1 cellular context compared by ENCODE assay signal in genomic region chr12:130838951-130839769, GRCh38.
A peak's percentile ranks its signal among the peaks of the same experiment; 100 is the strongest.
TF ChIP-seq lines count a peak whose summit lies in the region.

STX2 (minus strand) TSS chr12:130839250; CDS start chr12:130839099, 151 bp downstream.

TF ChIP-seq in HEK293, 187 proteins besides CTCF, POLR2A, EP300 and RAD21 (continued from another document and continues in another):
- TF ChIP-seq, protein P1, sequence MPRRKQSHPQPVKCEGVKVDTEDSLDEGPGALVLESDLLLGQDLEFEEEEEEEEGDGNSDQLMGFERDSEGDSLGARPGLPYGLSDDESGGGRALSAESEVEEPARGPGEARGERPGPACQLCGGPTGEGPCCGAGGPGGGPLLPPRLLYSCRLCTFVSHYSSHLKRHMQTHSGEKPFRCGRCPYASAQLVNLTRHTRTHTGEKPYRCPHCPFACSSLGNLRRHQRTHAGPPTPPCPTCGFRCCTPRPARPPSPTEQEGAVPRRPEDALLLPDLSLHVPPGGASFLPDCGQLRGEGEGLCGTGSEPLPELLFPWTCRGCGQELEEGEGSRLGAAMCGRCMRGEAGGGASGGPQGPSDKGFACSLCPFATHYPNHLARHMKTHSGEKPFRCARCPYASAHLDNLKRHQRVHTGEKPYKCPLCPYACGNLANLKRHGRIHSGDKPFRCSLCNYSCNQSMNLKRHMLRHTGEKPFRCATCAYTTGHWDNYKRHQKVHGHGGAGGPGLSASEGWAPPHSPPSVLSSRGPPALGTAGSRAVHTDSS (tag by site-specific recombination; IDR thresholded peaks at IDR 0.05), result no peak
- TF ChIP-seq OVOL3 (tag by site-specific recombination; IDR thresholded peaks at IDR 0.05) (0 out of 2 replicates have a peak, but pooled peaks have one; percentile 26), ZNF596 (tag by site-specific recombination; IDR thresholded peaks at IDR 0.05) (no peak), KLF16 (tag by site-specific recombination; IDR thresholded peaks at IDR 0.05) (peak; percentile 46; the same call in 1 of the 2 replicates), ZBTB17 (tag by site-specific recombination; IDR thresholded peaks at IDR 0.05) (peak; percentile 68), ZNF335 (tag by site-specific recombination; conservative IDR thresholded peaks at IDR 0.05) (no peak), ZNF114 (tag by site-specific recombination; IDR thresholded peaks at IDR 0.05) (no peak), PRDM4 (tag by site-specific recombination; IDR thresholded peaks at IDR 0.05) (no peak; the same call in 1 of the 2 replicates), KLF10 (tag by site-specific recombination; IDR thresholded peaks at IDR 0.05) (peak; percentile 89), RBAK (tag by site-specific recombination; IDR thresholded peaks at IDR 0.05) (no peak), ZSCAN16 (tag by site-specific recombination; IDR thresholded peaks at IDR 0.05) (no peak), SP7 (tag by site-specific recombination; IDR thresholded peaks at IDR 0.05) (peak; percentile 57), ZNF768 (tag by site-specific recombination; IDR thresholded peaks at IDR 0.05) (no peak), ZNF211 (tag by site-specific recombination; IDR thresholded peaks at IDR 0.05; ENCODE audit: low read depth) (no peak), PATZ1 (tag by site-specific recombination; IDR thresholded peaks at IDR 0.05) (peak; percentile 47), ZNF514 (tag by site-specific recombination; IDR thresholded peaks at IDR 0.05) (no peak), ZNF16 (tag by site-specific recombination; IDR thresholded peaks at IDR 0.05; ENCODE audit: low read depth) (no peak), ZNF133 (tag by site-specific recombination; IDR thresholded peaks at IDR 0.05) (no peak), ZNF324 (tag by site-specific recombination; IDR thresholded peaks at IDR 0.05) (no peak), ZNF585B (tag by site-specific recombination; IDR thresholded peaks at IDR 0.05) (no peak), TCF7L2 (IDR thresholded peaks at IDR 0.05; ENCODE audit: borderline replicate concordance, low read depth, low read length) (no peak), FEZF1 (tag by site-specific recombination; IDR thresholded peaks at IDR 0.05) (no peak), SP3 (tag by site-specific recombination; IDR thresholded peaks at IDR 0.05) (peak; percentile 74), GLIS2 (tag by site-specific recombination; IDR thresholded peaks at IDR 0.05) (peak; percentile 53; the same call in 1 of the 2 replicates), ZNF24 (tag by site-specific recombination; IDR thresholded peaks at IDR 0.05) (no peak), ZXDB (tag by site-specific recombination; IDR thresholded peaks at IDR 0.05) (0 out of 2 replicates have a peak, but pooled peaks have one; percentile 46), ZNF341 (tag by site-specific recombination; IDR thresholded peaks at IDR 0.05; ENCODE audit: low read depth) (peak; percentile 99), ZNF266 (tag by site-specific recombination; IDR thresholded peaks at IDR 0.05; ENCODE audit: low read depth) (no peak), GFI1B (tag by site-specific recombination; IDR thresholded peaks at IDR 0.05) (no peak), ZNF391 (tag by site-specific recombination; IDR thresholded peaks at IDR 0.05; ENCODE audit: borderline replicate concordance, low read depth) (no peak), ZNF37A (tag by site-specific recombination; IDR thresholded peaks at IDR 0.05) (no peak), ATF2 (tag by site-specific recombination; IDR thresholded peaks at IDR 0.05; ENCODE audit: low read depth) (no peak), MYNN (tag by site-specific recombination; IDR thresholded peaks at IDR 0.05; ENCODE audit: borderline replicate concordance) (no peak), PRDM1 (tag by site-specific recombination; IDR thresholded peaks at IDR 0.05) (no peak), ZNF830 (tag by site-specific recombination; IDR thresholded peaks at IDR 0.05; ENCODE audit: low read depth) (no peak), ZEB2 (tag by site-specific recombination; IDR thresholded peaks at IDR 0.05) (peak; percentile 56; the same call in 1 of the 2 replicates), HOXC10 (CRISPR knock-in tag; IDR thresholded peaks at IDR 0.05) (no peak), ZNF600 (tag by site-specific recombination; IDR thresholded peaks at IDR 0.05) (peak; percentile 96), GLIS1 (tag by site-specific recombination; IDR thresholded peaks at IDR 0.05) (peak; percentile 70), ZBTB20 (tag by site-specific recombination; IDR thresholded peaks at IDR 0.05) (peak; percentile 13; the same call in 1 of the 2 replicates), ZNF10 (tag by site-specific recombination; IDR thresholded peaks at IDR 0.05) (no peak), ZNF791 (tag by site-specific recombination; IDR thresholded peaks at IDR 0.05) (no peak), ZNF404 (tag by site-specific recombination; IDR thresholded peaks at IDR 0.05) (no peak), ZSCAN4 (tag by site-specific recombination; IDR thresholded peaks at IDR 0.05) (no peak), YY2 (tag by site-specific recombination; IDR thresholded peaks at IDR 0.05) (no peak), ZNF426 (tag by site-specific recombination; IDR thresholded peaks at IDR 0.05) (no peak), ZNF654 (tag by site-specific recombination; IDR thresholded peaks at IDR 0.05; ENCODE audit: low read depth) (no peak), ZNF530 (tag by site-specific recombination; IDR thresholded peaks at IDR 0.05; ENCODE audit: low read depth) (no peak), ZBTB8A (tag by site-specific recombination; IDR thresholded peaks at IDR 0.05) (peak; percentile 20; the same call in 1 of the 2 replicates), ZNF2 (tag by site-specific recombination; IDR thresholded peaks at IDR 0.05) (peak; percentile 64), ZIC2 (tag by site-specific recombination; IDR thresholded peaks at IDR 0.05) (peak; percentile 63), ZNF175 (tag by site-specific recombination; IDR thresholded peaks at IDR 0.05) (no peak), ZNF548 (tag by site-specific recombination; IDR thresholded peaks at IDR 0.05) (no peak), BCL11B (tag by site-specific recombination; IDR thresholded peaks at IDR 0.05; ENCODE audit: low read depth) (no peak), ZNF311 (tag by site-specific recombination; IDR thresholded peaks at IDR 0.05; ENCODE audit: borderline replicate concordance) (no peak)
- TF ChIP-seq, protein P2, sequence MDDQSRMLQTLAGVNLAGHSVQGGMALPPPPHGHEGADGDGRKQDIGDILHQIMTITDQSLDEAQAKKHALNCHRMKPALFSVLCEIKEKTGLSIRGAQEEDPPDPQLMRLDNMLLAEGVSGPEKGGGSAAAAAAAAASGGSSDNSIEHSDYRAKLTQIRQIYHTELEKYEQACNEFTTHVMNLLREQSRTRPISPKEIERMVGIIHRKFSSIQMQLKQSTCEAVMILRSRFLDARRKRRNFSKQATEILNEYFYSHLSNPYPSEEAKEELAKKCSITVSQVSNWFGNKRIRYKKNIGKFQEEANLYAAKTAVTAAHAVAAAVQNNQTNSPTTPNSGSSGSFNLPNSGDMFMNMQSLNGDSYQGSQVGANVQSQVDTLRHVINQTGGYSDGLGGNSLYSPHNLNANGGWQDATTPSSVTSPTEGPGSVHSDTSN (CRISPR knock-in tag; IDR thresholded peaks at IDR 0.05), result no peak
- TF ChIP-seq, protein P3, sequence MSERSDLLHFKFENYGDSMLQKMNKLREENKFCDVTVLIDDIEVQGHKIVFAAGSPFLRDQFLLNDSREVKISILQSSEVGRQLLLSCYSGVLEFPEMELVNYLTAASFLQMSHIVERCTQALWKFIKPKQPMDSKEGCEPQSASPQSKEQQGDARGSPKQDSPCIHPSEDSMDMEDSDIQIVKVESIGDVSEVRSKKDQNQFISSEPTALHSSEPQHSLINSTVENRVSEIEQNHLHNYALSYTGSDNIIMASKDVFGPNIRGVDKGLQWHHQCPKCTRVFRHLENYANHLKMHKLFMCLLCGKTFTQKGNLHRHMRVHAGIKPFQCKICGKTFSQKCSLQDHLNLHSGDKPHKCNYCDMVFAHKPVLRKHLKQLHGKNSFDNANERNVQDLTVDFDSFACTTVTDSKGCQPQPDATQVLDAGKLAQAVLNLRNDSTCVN (tag by site-specific recombination; optimal IDR thresholded peaks at IDR 0.05), result peak; percentile 35
- TF ChIP-seq, protein P4, sequence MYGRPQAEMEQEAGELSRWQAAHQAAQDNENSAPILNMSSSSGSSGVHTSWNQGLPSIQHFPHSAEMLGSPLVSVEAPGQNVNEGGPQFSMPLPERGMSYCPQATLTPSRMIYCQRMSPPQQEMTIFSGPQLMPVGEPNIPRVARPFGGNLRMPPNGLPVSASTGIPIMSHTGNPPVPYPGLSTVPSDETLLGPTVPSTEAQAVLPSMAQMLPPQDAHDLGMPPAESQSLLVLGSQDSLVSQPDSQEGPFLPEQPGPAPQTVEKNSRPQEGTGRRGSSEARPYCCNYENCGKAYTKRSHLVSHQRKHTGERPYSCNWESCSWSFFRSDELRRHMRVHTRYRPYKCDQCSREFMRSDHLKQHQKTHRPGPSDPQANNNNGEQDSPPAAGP (tag by site-specific recombination; IDR thresholded peaks at IDR 0.05), result 0 out of 2 replicates have a peak, but pooled peaks have one; percentile 31
- TF ChIP-seq, protein P5, sequence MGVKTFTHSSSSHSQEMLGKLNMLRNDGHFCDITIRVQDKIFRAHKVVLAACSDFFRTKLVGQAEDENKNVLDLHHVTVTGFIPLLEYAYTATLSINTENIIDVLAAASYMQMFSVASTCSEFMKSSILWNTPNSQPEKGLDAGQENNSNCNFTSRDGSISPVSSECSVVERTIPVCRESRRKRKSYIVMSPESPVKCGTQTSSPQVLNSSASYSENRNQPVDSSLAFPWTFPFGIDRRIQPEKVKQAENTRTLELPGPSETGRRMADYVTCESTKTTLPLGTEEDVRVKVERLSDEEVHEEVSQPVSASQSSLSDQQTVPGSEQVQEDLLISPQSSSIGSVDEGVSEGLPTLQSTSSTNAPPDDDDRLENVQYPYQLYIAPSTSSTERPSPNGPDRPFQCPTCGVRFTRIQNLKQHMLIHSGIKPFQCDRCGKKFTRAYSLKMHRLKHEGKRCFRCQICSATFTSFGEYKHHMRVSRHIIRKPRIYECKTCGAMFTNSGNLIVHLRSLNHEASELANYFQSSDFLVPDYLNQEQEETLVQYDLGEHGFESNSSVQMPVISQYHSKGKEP (tag by site-specific recombination; IDR thresholded peaks at IDR 0.05), result no peak
- TF ChIP-seq, protein P6, sequence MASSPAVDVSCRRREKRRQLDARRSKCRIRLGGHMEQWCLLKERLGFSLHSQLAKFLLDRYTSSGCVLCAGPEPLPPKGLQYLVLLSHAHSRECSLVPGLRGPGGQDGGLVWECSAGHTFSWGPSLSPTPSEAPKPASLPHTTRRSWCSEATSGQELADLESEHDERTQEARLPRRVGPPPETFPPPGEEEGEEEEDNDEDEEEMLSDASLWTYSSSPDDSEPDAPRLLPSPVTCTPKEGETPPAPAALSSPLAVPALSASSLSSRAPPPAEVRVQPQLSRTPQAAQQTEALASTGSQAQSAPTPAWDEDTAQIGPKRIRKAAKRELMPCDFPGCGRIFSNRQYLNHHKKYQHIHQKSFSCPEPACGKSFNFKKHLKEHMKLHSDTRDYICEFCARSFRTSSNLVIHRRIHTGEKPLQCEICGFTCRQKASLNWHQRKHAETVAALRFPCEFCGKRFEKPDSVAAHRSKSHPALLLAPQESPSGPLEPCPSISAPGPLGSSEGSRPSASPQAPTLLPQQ (tag by site-specific recombination; IDR thresholded peaks at IDR 0.05), result peak; percentile 39; the same call in 1 of the 2 replicates
